In the genomic region with DNA sequence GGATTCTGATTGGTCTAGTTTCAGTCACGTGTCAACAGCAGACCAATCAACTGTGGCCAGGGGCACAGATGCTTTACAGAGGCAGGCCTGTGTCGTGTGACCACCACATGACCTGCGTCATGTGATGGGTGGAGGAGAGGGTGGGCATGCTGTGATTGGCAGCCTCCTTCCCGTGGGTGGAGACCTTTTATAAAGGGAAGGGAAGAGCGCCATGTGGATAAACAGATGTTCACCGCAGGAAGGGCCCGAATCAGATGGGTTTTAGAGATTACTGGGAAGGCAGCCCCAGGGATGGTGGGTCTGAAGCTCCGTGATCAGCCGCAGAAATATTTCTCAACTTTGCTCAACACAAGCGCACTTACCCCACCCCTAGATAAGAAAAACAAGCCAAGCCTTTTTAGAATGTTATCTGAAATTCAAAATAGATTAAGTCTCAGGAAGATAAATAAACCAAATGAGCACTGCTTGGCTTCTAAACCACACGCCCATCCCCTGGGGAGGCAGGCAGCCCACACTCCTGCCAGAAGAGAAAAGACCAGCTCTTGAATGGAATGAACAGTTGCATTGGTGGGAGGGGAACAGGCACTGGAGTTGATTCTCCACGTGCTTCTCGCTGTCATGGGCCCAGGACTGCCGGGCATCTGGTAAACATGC, we compare ENCODE assay signal across 1 cellular context.
TF ChIP-seq lines count a peak whose summit lies in the region.

No MANE protein-coding gene starts in this region.

TF ChIP-seq in K562, 482 proteins besides CTCF, POLR2A, EP300 and RAD21 (continued from another document and continues in another):
- TF ChIP-seq, protein P1, sequence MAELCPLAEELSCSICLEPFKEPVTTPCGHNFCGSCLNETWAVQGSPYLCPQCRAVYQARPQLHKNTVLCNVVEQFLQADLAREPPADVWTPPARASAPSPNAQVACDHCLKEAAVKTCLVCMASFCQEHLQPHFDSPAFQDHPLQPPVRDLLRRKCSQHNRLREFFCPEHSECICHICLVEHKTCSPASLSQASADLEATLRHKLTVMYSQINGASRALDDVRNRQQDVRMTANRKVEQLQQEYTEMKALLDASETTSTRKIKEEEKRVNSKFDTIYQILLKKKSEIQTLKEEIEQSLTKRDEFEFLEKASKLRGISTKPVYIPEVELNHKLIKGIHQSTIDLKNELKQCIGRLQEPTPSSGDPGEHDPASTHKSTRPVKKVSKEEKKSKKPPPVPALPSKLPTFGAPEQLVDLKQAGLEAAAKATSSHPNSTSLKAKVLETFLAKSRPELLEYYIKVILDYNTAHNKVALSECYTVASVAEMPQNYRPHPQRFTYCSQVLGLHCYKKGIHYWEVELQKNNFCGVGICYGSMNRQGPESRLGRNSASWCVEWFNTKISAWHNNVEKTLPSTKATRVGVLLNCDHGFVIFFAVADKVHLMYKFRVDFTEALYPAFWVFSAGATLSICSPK (IDR thresholded peaks at IDR 0.05; ENCODE audit: borderline replicate concordance) = no peak
- TF ChIP-seq POLR2AphosphoS5 (IDR thresholded peaks at IDR 0.05; ENCODE audit: control insufficient read depth, insufficient read depth, low read depth, low read length) = no peak
- TF ChIP-seq, protein P2, sequence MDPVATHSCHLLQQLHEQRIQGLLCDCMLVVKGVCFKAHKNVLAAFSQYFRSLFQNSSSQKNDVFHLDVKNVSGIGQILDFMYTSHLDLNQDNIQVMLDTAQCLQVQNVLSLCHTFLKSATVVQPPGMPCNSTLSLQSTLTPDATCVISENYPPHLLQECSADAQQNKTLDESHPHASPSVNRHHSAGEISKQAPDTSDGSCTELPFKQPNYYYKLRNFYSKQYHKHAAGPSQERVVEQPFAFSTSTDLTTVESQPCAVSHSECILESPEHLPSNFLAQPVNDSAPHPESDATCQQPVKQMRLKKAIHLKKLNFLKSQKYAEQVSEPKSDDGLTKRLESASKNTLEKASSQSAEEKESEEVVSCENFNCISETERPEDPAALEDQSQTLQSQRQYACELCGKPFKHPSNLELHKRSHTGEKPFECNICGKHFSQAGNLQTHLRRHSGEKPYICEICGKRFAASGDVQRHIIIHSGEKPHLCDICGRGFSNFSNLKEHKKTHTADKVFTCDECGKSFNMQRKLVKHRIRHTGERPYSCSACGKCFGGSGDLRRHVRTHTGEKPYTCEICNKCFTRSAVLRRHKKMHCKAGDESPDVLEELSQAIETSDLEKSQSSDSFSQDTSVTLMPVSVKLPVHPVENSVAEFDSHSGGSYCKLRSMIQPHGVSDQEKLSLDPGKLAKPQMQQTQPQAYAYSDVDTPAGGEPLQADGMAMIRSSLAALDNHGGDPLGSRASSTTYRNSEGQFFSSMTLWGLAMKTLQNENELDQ (CRISPR knock-in tag; IDR thresholded peaks at IDR 0.05; ENCODE audit: borderline replicate concordance) = no peak
- TF ChIP-seq SETDB1 (IDR thresholded peaks at IDR 0.05; ENCODE audit: low read length) = no peak
- no peak for TF ChIP-seq EWSR1 (IDR thresholded peaks at IDR 0.05; ENCODE audit: borderline replicate concordance, low read depth, partially characterized antibody)
- TF ChIP-seq, protein P3, sequence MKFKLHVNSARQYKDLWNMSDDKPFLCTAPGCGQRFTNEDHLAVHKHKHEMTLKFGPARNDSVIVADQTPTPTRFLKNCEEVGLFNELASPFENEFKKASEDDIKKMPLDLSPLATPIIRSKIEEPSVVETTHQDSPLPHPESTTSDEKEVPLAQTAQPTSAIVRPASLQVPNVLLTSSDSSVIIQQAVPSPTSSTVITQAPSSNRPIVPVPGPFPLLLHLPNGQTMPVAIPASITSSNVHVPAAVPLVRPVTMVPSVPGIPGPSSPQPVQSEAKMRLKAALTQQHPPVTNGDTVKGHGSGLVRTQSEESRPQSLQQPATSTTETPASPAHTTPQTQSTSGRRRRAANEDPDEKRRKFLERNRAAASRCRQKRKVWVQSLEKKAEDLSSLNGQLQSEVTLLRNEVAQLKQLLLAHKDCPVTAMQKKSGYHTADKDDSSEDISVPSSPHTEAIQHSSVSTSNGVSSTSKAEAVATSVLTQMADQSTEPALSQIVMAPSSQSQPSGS (CRISPR knock-in tag; IDR thresholded peaks at IDR 0.05) = no peak
- peak; percentile 18; the same call in 1 of the 2 replicates for TF ChIP-seq GABPB1 (CRISPR knock-in tag; IDR thresholded peaks at IDR 0.05)
- TF ChIP-seq ZNF263 (CRISPR knock-in tag; IDR thresholded peaks at IDR 0.05; ENCODE audit: borderline replicate concordance) = no peak
- no peak for TF ChIP-seq ZBTB8A (IDR thresholded peaks at IDR 0.05; ENCODE audit: partially characterized antibody)
- TF ChIP-seq MCM2 (IDR thresholded peaks at IDR 0.05; ENCODE audit: low read depth) = no peak
- no peak for TF ChIP-seq TEAD1 (CRISPR knock-in tag; IDR thresholded peaks at IDR 0.05)
- TF ChIP-seq, protein P4, sequence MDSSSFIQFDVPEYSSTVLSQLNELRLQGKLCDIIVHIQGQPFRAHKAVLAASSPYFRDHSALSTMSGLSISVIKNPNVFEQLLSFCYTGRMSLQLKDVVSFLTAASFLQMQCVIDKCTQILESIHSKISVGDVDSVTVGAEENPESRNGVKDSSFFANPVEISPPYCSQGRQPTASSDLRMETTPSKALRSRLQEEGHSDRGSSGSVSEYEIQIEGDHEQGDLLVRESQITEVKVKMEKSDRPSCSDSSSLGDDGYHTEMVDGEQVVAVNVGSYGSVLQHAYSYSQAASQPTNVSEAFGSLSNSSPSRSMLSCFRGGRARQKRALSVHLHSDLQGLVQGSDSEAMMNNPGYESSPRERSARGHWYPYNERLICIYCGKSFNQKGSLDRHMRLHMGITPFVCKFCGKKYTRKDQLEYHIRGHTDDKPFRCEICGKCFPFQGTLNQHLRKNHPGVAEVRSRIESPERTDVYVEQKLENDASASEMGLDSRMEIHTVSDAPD (CRISPR knock-in tag; IDR thresholded peaks at IDR 0.05) = no peak
- no peak for TF ChIP-seq ZNF583 (CRISPR knock-in tag; IDR thresholded peaks at IDR 0.05)
- TF ChIP-seq, protein P5, sequence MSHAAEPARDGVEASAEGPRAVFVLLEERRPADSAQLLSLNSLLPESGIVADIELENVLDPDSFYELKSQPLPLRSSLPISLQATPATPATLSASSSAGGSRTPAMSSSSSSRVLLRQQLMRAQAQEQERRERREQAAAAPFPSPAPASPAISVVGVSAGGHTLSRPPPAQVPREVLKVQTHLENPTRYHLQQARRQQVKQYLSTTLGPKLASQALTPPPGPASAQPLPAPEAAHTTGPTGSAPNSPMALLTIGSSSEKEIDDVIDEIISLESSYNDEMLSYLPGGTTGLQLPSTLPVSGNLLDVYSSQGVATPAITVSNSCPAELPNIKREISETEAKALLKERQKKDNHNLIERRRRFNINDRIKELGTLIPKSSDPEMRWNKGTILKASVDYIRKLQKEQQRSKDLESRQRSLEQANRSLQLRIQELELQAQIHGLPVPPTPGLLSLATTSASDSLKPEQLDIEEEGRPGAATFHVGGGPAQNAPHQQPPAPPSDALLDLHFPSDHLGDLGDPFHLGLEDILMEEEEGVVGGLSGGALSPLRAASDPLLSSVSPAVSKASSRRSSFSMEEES (CRISPR knock-in tag; IDR thresholded peaks at IDR 0.05) = peak; percentile 98
- TF ChIP-seq NCOA2 (IDR thresholded peaks at IDR 0.05; ENCODE audit: partially characterized antibody in 2 of 2) = no peak
- no peak for TF ChIP-seq NR3C1 (CRISPR knock-in tag; IDR thresholded peaks at IDR 0.05)
- TF ChIP-seq ZNF354B (CRISPR knock-in tag; IDR thresholded peaks at IDR 0.05) = no peak
- no peak for TF ChIP-seq ZNF174 (CRISPR knock-in tag; IDR thresholded peaks at IDR 0.05)
- TF ChIP-seq CTBP1 (IDR thresholded peaks at IDR 0.05; ENCODE audit: borderline replicate concordance) = peak; percentile 80; the same call in 1 of the 2 replicates
- no peak for TF ChIP-seq SIX5 (IDR thresholded peaks at IDR 0.05; ENCODE audit: borderline replicate concordance in 1 of 2, insufficient read depth in 1 of 2, low read depth in 1 of 2, low read length in 2 of 2)
- TF ChIP-seq, protein P6, sequence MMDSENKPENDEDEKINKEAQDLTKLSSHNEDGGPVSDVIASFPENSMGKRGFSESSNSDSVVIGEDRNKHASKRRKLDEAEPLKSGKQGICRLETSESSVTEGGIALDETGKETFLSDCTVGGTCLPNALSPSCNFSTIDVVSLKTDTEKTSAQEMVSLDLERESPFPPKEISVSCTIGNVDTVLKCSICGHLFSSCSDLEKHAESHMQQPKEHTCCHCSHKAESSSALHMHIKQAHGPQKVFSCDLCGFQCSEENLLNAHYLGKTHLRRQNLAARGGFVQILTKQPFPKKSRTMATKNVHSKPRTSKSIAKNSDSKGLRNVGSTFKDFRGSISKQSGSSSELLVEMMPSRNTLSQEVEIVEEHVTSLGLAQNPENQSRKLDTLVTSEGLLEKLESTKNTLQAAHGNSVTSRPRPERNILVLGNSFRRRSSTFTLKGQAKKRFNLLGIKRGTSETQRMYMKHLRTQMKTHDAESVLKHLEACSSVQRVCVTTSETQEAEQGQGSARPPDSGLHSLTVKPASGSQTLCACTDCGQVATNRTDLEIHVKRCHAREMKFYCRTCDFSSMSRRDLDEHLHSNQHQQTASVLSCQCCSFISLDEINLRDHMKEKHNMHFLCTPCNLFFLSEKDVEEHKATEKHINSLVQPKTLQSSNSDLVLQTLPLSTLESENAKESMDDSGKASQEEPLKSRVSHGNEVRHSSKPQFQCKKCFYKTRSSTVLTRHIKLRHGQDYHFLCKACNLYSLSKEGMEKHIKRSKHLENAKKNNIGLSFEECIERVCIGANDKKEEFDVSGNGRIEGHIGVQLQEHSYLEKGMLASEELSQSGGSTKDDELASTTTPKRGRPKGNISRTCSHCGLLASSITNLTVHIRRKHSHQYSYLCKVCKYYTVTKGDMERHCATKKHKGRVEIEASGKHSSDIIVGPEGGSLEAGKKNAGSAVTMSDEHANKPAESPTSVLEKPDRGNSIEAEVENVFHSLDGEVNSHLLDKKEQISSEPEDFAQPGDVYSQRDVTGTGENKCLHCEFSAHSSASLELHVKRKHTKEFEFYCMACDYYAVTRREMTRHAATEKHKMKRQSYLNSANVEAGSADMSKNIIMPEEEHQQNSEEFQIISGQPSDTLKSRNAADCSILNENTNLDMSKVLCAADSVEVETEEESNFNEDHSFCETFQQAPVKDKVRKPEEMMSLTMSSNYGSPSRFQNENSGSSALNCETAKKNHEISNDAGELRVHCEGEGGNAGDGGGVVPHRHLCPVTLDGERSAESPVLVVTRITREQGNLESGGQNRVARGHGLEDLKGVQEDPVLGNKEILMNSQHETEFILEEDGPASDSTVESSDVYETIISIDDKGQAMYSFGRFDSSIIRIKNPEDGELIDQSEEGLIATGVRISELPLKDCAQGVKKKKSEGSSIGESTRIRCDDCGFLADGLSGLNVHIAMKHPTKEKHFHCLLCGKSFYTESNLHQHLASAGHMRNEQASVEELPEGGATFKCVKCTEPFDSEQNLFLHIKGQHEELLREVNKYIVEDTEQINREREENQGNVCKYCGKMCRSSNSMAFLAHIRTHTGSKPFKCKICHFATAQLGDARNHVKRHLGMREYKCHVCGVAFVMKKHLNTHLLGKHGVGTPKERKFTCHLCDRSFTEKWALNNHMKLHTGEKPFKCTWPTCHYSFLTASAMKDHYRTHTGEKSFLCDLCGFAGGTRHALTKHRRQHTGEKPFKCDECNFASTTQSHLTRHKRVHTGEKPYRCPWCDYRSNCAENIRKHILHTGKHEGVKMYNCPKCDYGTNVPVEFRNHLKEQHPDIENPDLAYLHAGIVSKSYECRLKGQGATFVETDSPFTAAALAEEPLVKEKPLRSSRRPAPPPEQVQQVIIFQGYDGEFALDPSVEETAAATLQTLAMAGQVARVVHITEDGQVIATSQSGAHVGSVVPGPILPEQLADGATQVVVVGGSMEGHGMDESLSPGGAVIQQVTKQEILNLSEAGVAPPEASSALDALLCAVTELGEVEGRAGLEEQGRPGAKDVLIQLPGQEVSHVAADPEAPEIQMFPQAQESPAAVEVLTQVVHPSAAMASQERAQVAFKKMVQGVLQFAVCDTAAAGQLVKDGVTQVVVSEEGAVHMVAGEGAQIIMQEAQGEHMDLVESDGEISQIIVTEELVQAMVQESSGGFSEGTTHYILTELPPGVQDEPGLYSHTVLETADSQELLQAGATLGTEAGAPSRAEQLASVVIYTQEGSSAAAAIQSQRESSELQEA (IDR thresholded peaks at IDR 0.05; ENCODE audit: low read depth) = no peak
- TF ChIP-seq DNMT1 (IDR thresholded peaks at IDR 0.05) = no peak
- TF ChIP-seq STAT5A (IDR thresholded peaks at IDR 0.05; ENCODE audit: borderline replicate concordance, low read length) = peak; percentile 42; the same call in 1 of the 2 replicates
- peak; percentile 63 for TF ChIP-seq FOSL1 (tag; conservative IDR thresholded peaks at IDR 0.05)
- TF ChIP-seq MAZ (CRISPR knock-in tag; conservative IDR thresholded peaks at IDR 0.05 in 1 of 2, IDR thresholded peaks at IDR 0.05 in 1 of 2) = peak in 1 of 2 experiments; percentile 34; a peak in 2 of 4 replicates
- no peak for TF ChIP-seq HDAC3 (IDR thresholded peaks at IDR 0.05; ENCODE audit: borderline replicate concordance, partially characterized antibody)
- no peak for TF ChIP-seq RBFOX2 (IDR thresholded peaks at IDR 0.05; ENCODE audit: low read depth, low read length)
- TF ChIP-seq CHCHD3 (CRISPR knock-in tag; IDR thresholded peaks at IDR 0.05) = no peak
- no peak for TF ChIP-seq HOXB6 (CRISPR knock-in tag; IDR thresholded peaks at IDR 0.05; ENCODE audit: borderline replicate concordance)
- TF ChIP-seq ZNF12 (CRISPR knock-in tag; IDR thresholded peaks at IDR 0.05) = no peak; the same call in 1 of the 2 replicates
- TF ChIP-seq TAF9B (IDR thresholded peaks at IDR 0.05; ENCODE audit: partially characterized antibody) = no peak
- TF ChIP-seq, protein P7, sequence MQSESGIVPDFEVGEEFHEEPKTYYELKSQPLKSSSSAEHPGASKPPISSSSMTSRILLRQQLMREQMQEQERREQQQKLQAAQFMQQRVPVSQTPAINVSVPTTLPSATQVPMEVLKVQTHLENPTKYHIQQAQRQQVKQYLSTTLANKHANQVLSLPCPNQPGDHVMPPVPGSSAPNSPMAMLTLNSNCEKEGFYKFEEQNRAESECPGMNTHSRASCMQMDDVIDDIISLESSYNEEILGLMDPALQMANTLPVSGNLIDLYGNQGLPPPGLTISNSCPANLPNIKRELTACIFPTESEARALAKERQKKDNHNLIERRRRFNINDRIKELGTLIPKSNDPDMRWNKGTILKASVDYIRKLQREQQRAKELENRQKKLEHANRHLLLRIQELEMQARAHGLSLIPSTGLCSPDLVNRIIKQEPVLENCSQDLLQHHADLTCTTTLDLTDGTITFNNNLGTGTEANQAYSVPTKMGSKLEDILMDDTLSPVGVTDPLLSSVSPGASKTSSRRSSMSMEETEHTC (IDR thresholded peaks at IDR 0.05) = peak; percentile 98
- TF ChIP-seq, protein P8, sequence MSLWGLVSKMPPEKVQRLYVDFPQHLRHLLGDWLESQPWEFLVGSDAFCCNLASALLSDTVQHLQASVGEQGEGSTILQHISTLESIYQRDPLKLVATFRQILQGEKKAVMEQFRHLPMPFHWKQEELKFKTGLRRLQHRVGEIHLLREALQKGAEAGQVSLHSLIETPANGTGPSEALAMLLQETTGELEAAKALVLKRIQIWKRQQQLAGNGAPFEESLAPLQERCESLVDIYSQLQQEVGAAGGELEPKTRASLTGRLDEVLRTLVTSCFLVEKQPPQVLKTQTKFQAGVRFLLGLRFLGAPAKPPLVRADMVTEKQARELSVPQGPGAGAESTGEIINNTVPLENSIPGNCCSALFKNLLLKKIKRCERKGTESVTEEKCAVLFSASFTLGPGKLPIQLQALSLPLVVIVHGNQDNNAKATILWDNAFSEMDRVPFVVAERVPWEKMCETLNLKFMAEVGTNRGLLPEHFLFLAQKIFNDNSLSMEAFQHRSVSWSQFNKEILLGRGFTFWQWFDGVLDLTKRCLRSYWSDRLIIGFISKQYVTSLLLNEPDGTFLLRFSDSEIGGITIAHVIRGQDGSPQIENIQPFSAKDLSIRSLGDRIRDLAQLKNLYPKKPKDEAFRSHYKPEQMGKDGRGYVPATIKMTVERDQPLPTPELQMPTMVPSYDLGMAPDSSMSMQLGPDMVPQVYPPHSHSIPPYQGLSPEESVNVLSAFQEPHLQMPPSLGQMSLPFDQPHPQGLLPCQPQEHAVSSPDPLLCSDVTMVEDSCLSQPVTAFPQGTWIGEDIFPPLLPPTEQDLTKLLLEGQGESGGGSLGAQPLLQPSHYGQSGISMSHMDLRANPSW (CRISPR knock-in tag; IDR thresholded peaks at IDR 0.05) = no peak
